17 cellular contexts compared by ENCODE assay signal in the genomic region with DNA sequence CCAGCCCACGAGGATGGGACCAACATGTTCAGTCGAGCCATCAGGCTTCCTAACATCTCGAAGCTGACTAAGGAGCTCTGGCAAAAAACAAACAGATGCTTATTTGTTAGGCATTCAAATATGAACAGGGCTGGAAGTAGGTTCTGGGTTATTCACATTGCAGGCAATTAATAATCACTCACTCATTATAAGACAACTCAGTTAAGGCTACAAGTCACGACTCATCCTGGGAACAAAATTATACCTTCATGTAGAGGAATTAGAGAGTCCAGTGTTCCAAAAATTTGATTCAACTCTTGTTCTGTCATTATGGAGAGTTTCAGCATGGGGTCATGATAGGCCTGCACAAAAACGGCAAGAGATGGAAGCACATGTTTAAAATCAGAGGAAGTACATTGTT. TPM values are rescaled to one million over a fixed set of nuclear protein-coding genes. Genes with fewer than 3 reads are reported as not detected.
DNase-seq lines count a peak whose midpoint lies in the region; ATAC-seq lines count a peak whose summit lies in the region.
"Had no signal": no experiment of that assay in that cellular context is flagged by ENCODE, and none has a peak within 500 bp of the region (broad histone marks: within the 10 kb centered on the region; RNA-seq: fewer than 3 reads in every experiment).

No MANE protein-coding gene starts in this region.

- H3K4me1 ChIP-seq in CD8-positive, alpha-beta memory T cell (ENCODE audit: insufficient read depth, low read length) = peaks cover 47% of the 10 kb centered on the region
- H3K4me1 ChIP-seq: colonic mucosa, neural progenitor cell had no signal

- H3K4me1 Mint-ChIP-seq in CD8-positive, alpha-beta memory T cell = peaks cover 63 to 73% (median 64%) of the 10 kb centered on the region in 3 donors
- peaks cover 24% of the 10 kb centered on the region for H3K4me1 Mint-ChIP-seq in T-helper 17 cell
- H3K4me1 Mint-ChIP-seq: neural progenitor cell had no signal

- POLR2A ChIA-PET in CD8-positive, alpha-beta memory T cell (lab: Charles Lee) = no interaction called here

- H3K27me3 ChIP-seq in CD8-positive, alpha-beta memory T cell (ENCODE audit: insufficient read depth, low read length, poor library complexity, severe bottlenecking) = no peaks in the 10 kb centered on the region
- H3K27me3 ChIP-seq: colonic mucosa, neural progenitor cell, tibial artery had no signal

- peak overlapping the region; percentile 65 to 86 (median 80) for H3K27ac Mint-ChIP-seq in CD8-positive, alpha-beta memory T cell
- peak overlapping the region; percentile 97 for H3K27ac Mint-ChIP-seq in T-helper 17 cell
- H3K27ac Mint-ChIP-seq: activated naive CD4-positive, alpha-beta T cell treated with anti-CD3 and anti-CD28 coated beads for 36 hours; neural progenitor cell had no signal

- peaks cover 53% of the 10 kb centered on the region for H3K36me3 ChIP-seq in CD8-positive, alpha-beta memory T cell (ENCODE audit: insufficient read depth, low read length)
- H3K36me3 ChIP-seq: colonic mucosa, neural progenitor cell had no signal

- H3K27me3 Mint-ChIP-seq in CD8-positive, alpha-beta memory T cell = no peaks in the 10 kb centered on the region
- no peaks in the 10 kb centered on the region for H3K27me3 Mint-ChIP-seq in T-helper 17 cell

- H3K4me3 Mint-ChIP-seq in CD8-positive, alpha-beta memory T cell = peak overlapping the region in 6 of 7 donors; percentile 3 to 43 (median 13)
- H3K4me3 Mint-ChIP-seq in T-helper 17 cell = no peak overlapping the region
- H3K4me3 Mint-ChIP-seq: activated naive CD4-positive, alpha-beta T cell treated with anti-CD3 and anti-CD28 coated beads for 36 hours; neural progenitor cell had no signal

- ATAC-seq in T-helper 17 cell = no peak
- no peak for ATAC-seq in GM18861 (IDR thresholded peaks at IDR 0.05; ENCODE audit: unreplicated experiment)

- no peaks in the 10 kb centered on the region for H3K9me3 Mint-ChIP-seq in CD8-positive, alpha-beta memory T cell
- H3K9me3 Mint-ChIP-seq: neural progenitor cell had no signal

- H3K27ac ChIP-seq in CD8-positive, alpha-beta memory T cell (ENCODE audit: low read depth, low read length) = no peak overlapping the region
- peak overlapping the region; percentile 33 for H3K27ac ChIP-seq in epithelial cell of prostate
- H3K27ac ChIP-seq: colonic mucosa, neural progenitor cell, tibial artery had no signal

- H3K9me3 ChIP-seq in CD8-positive, alpha-beta memory T cell (ENCODE audit: low read length) = no peaks in the 10 kb centered on the region
- no peaks in the 10 kb centered on the region for H3K9me3 ChIP-seq in T-helper 17 cell (ENCODE audit: control insufficient read depth, low read length, poor library complexity, severe bottlenecking)
- H3K9me3 ChIP-seq: colonic mucosa, tibial artery had no signal

- CTCF ChIA-PET in CD8-positive, alpha-beta memory T cell (lab: Charles Lee) = interaction anchor here (1.2 to 11.1 kb wide), 7 partner anchors 9 to 238 kb away, joined by 3 to 127 read pairs (median 4); a partner anchor contains a TSS

- H3K4me3 ChIP-seq in CD8-positive, alpha-beta memory T cell (ENCODE audit: low read length) = no peak overlapping the region
- H3K4me3 ChIP-seq: colonic mucosa, neural progenitor cell, tibial artery had no signal

- peaks cover 30 to 92% (median 43%) of the 10 kb centered on the region in 3 donors for H3K36me3 Mint-ChIP-seq in CD8-positive, alpha-beta memory T cell
- H3K36me3 Mint-ChIP-seq in T-helper 17 cell (ENCODE audit: low read depth) = peaks cover 5% of the 10 kb centered on the region

- no peak for DNase-seq in CD8-positive, alpha-beta memory T cell
- DNase-seq in T-helper 17 cell (no peak), epithelial cell of prostate (ENCODE audit: low read depth, low spot score) (peak; percentile 16), renal cortical epithelial cell (ENCODE audit: low read depth) (peak; percentile 55), anterior cingulate cortex (lab: John Stamatoyannopoulos, UW) (no peak), NCI-H2081 treated with DMSO at 0.1 percent for 48 hours (lab: John Stamatoyannopoulos, UW) (no peak)
- DNase-seq: activated CD4-positive, alpha-beta T cell treated with anti-CD3 and anti-CD28 coated beads for 4 hours; activated naive CD4-positive, alpha-beta T cell treated with anti-CD3 and anti-CD28 coated beads for 36 hours; colonic mucosa; EL; foreskin melanocyte; GOT3; NCI-H1930; stimulated activated CD4-positive, alpha-beta T cell treated with anti-CD3 and anti-CD28 coated beads, Interleukin-12 subunit alpha, Interleukin-12 subunit beta, amount 100 ng/mL, for 4 hours; tibial artery had no signal

RNA-seq across cellular contexts. Expression of a gene that starts 50.7 kb away (rescaled TPM):
- total RNA-seq in CD8-positive, alpha-beta memory T cell = 10 to 100 TPM; 55.1 to 56.6 TPM
- 110 TPM for polyA plus RNA-seq in CD8-positive, alpha-beta memory T cell
- total RNA-seq in T-helper 17 cell (10 to 100 TPM; 70.2 to 71.0 TPM), renal cortical epithelial cell (12.0 and 36.7 TPM in 2 replicates)

Comparison
In these comparisons a context has a peak if more than half of its experiments do, and no peak if none do; other contexts are left out.
1. DNase-seq: peak in epithelial cell of prostate (single experiment) and renal cortical epithelial cell (single experiment); none in CD8-positive, alpha-beta memory T cell (0 of 5), T-helper 17 cell (0 of 3), anterior cingulate cortex (0 of 58) and NCI-H2081 treated with DMSO at 0.1 percent for 48 hours (single experiment).